ENCODE assay signal across 9 cellular contexts in the genomic region with DNA sequence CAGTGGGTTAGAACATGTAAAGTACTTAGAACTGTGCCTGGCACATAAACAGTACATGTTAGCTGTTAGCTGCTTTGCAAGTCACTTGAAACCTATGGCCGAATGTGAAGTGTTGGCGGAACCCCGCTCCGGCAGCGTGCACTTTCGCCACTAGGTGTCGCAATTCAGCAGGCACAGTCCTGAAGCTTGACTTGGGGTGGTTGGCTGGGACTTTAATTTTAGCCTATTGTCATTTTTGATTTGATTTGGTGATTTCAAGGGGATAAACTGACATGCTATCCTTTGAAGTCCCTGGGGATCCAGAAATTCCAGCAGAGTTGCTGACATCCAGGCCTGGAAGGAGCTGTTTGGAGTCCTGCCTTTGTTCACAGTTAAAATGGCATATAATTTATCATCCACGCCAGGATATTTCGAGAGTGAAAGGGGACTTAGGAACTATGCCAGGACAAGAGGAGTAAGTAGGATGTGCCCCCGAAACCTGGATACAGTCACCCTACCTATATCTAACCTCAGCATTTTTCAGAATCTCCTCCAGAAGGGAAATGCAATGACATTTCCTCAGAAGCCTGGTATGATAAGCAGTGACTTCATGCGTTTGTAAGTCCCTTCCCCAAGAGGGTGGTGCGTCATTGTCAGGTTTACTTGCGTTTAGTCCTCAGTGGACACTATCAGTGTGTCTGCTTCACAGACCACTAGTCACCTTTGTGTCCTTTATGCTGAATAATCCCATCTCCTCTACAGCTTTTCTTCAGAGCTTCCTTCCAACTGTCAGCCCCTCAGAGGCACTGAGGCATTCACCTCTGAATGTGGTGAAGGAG. TPM values are rescaled to one million over a fixed set of nuclear protein-coding genes. Genes with fewer than 3 reads are reported as not detected.
A peak's percentile ranks its signal among the peaks of the same experiment; 100 is the strongest.
DNase-seq lines count a peak whose midpoint lies in the region; ATAC-seq and TF ChIP-seq lines count a peak whose summit lies in the region.
"Had no signal": no experiment of that assay in that cellular context is flagged by ENCODE, and none has a peak within 500 bp of the region (broad histone marks: within the 10 kb centered on the region; RNA-seq: fewer than 3 reads in every experiment).

No MANE protein-coding gene starts in this region.

- H3K4me3 Mint-ChIP-seq in Calu3 (ENCODE audit: low read depth, unreplicated experiment) (no peak overlapping the region), chondrocyte (ENCODE audit: unreplicated experiment) (no peak overlapping the region)
- H3K4me3 Mint-ChIP-seq: activated naive CD8-positive, alpha-beta T cell had no signal

- peaks cover 3 to 28% of the 10 kb centered on the region in 2 donors for H3K4me1 ChIP-seq in left lung

- H3K4me1 Mint-ChIP-seq in Calu3 (ENCODE audit: low read depth, unreplicated experiment) (no peaks in the 10 kb centered on the region), chondrocyte (ENCODE audit: low read depth) (peaks cover 29% of the 10 kb centered on the region)

- H3K27me3 ChIP-seq in left lung: peaks cover 0 to 36% of the 10 kb centered on the region in 2 donors

- no peaks in the 10 kb centered on the region for H3K36me3 ChIP-seq in left lung

- peaks cover 13% of the 10 kb centered on the region for H3K36me3 Mint-ChIP-seq in Calu3 (ENCODE audit: insufficient read depth, unreplicated experiment)
- no peaks in the 10 kb centered on the region for H3K36me3 Mint-ChIP-seq in chondrocyte (ENCODE audit: low read depth)
- H3K36me3 Mint-ChIP-seq: activated naive CD8-positive, alpha-beta T cell had no signal

- H3K4me3 ChIP-seq in left lung: no peak overlapping the region

- CTCF ChIA-PET in Calu3 (lab: Charles Lee): interaction anchor here (0.6 to 1.6 kb wide), 7 partner anchors 18 to 232 kb away, joined by 3 to 14 read pairs (median 4); no protein-coding TSS in a partner anchor

- H3K27ac Mint-ChIP-seq in Calu3 (ENCODE audit: unreplicated experiment) (no peak overlapping the region), chondrocyte (ENCODE audit: unreplicated experiment) (peak overlapping the region; percentile 8)
- H3K27ac Mint-ChIP-seq: activated naive CD8-positive, alpha-beta T cell had no signal

- peaks cover 30% of the 10 kb centered on the region for H3K27me3 Mint-ChIP-seq in Calu3 (ENCODE audit: unreplicated experiment)
- no peaks in the 10 kb centered on the region for H3K27me3 Mint-ChIP-seq in chondrocyte (ENCODE audit: low read depth)

- H3K9me3 ChIP-seq in left lung: no peaks in the 10 kb centered on the region

- intact Hi-C loops in Calu3 (cut with micrococcal nuclease; ENCODE audit: unreplicated experiment): loop anchor here (2.0 to 10.0 kb wide), 2 partner anchors 61 to 201 kb away; no protein-coding TSS in a partner anchor
- intact Hi-C loops in left lung (cut with DNase I): loop anchor here in 1 of 2 donors (5.0 kb wide), 1 partner anchor 204 kb away; no protein-coding TSS in a partner anchor

- H3K9me3 Mint-ChIP-seq in Calu3 (ENCODE audit: low read depth, unreplicated experiment) (no peaks in the 10 kb centered on the region), chondrocyte (ENCODE audit: low read depth) (no peaks in the 10 kb centered on the region)

- H3K27ac ChIP-seq in left lung: peak overlapping the region in 1 of 2 donors; percentile 18

- peak; percentile 87 for DNase-seq in Calu3
- DNase-seq in NCI-H510A (lab: John Stamatoyannopoulos, UW): peak; percentile 41
- peak; percentile 88 for DNase-seq in activated CD4-positive, alpha-beta T cell treated with anti-CD3 and anti-CD28 coated beads for 48 hours
- DNase-seq in chondrocyte (ENCODE audit: low spot score): no peak
- DNase-seq in left lung: peak; percentile 79 to 93
- peak; percentile 78 to 82 for DNase-seq in stimulated activated CD4-positive, alpha-beta T cell treated with anti-CD3 and anti-CD28 coated beads, Interleukin-4, amount 100 ng/mL, for 4 hours

- ATAC-seq in HG02610 (IDR thresholded peaks at IDR 0.05; ENCODE audit: unreplicated experiment) (peak; percentile 44), left lung (peak; percentile 57), HG03025 (IDR thresholded peaks at IDR 0.05; ENCODE audit: low FRiP score, unreplicated experiment) (no peak)

- no TSS peak for BruUV-seq in Calu3 (replicated peaks; lab: Mats Ljungman, UMichigan)

- TF ChIP-seq CTCF in Calu3 (IDR thresholded peaks at IDR 0.05; ENCODE audit: unreplicated experiment): peak; percentile 79
- peak; percentile 99 for TF ChIP-seq CTCF in chondrocyte (IDR thresholded peaks at IDR 0.05)
- peak; percentile 98 to 99 for TF ChIP-seq CTCF in left lung (IDR thresholded peaks at IDR 0.05)

RNA-seq across cellular contexts. Expression of gene TSPAN9, which starts 3.5 kb away (rescaled TPM):
- total RNA-seq in Calu3 (2022) (6.0 and 8.5 TPM in 2 replicates), chondrocyte (50.4 to 98.1 TPM (median 54.4 TPM) in 3 replicates), left lung (10 to 100 TPM; 35.6 to 36.8 TPM)
